ENCODE assay signal across 15 cellular contexts in genomic region chr1:213179784-213180183, GRCh38.
DNase-seq lines count a peak whose midpoint lies in the region; FAIRE-seq and TF ChIP-seq lines count a peak whose summit lies in the region.
"Had no signal": no experiment of that assay in that cellular context is flagged by ENCODE, and none has a peak within 500 bp of the region (broad histone marks: within the 10 kb centered on the region; RNA-seq: fewer than 3 reads in every experiment).

No MANE protein-coding gene starts in this region.

- no peak for TF ChIP-seq POLR2A in spleen (IDR thresholded peaks at IDR 0.05)

- H3K27ac ChIP-seq in small intestine (ENCODE audit: low read depth in 1 of 2, low read length in 1 of 2) (no peak overlapping the region), spleen (no peak overlapping the region)
- H3K27ac ChIP-seq: A549 had no signal

- H3K9me3 ChIP-seq in small intestine (ENCODE audit: control insufficient read depth, low read depth): no peaks in the 10 kb centered on the region
- peaks cover 0 to 13% (median 9%) of the 10 kb centered on the region in 8 donors for H3K9me3 ChIP-seq in spleen
- H3K9me3 ChIP-seq: A549, BE2C had no signal

- no peaks in the 10 kb centered on the region for H3K27me3 ChIP-seq in small intestine (ENCODE audit: control insufficient read depth in 2 of 2, insufficient read depth in 2 of 2, low read length in 2 of 2)
- H3K27me3 ChIP-seq in spleen (replicated peaks in 1 of 7): no peaks in the 10 kb centered on the region
- H3K27me3 ChIP-seq: BE2C had no signal

- peak; percentile 7 for FAIRE-seq in TTC549 (lab: Jason Lieb, UNC)
- no peak for FAIRE-seq in small intestine (lab: Jason Lieb, UNC)
- FAIRE-seq: A549, GM19239 had no signal

- H3K4me1 ChIP-seq in small intestine (ENCODE audit: control insufficient read depth in 2 of 2, insufficient read depth in 1 of 2, low read depth in 1 of 2, low read length in 1 of 2) (no peaks in the 10 kb centered on the region), spleen (no peaks in the 10 kb centered on the region)
- H3K4me1 ChIP-seq: BE2C had no signal

- H3K36me3 ChIP-seq in small intestine (ENCODE audit: control insufficient read depth in 2 of 2, insufficient read depth in 2 of 2, low read length in 2 of 2) (peaks cover 0 to 4% of the 10 kb centered on the region in 2 donors), spleen (peaks cover 0 to 56% (median 17%) of the 10 kb centered on the region in 6 donors)

- DNase-seq in HT-29 (ENCODE audit: low spot score): peak; percentile 6
- peak; percentile 3 for DNase-seq in LNCaP clone FGC (ENCODE audit: low read depth)
- peak; percentile 5 for DNase-seq in small intestine
- no peak for DNase-seq in NCI-H2029 treated with DMSO at 0.1 percent for 48 hours (lab: John Stamatoyannopoulos, UW)
- no peak for DNase-seq in spleen
- DNase-seq: BE2C; CD8-positive, alpha-beta T cell; COR-L47; DMS153; GF-D8; GOT3; H9 had no signal

- intact Hi-C loops in spleen (cut with DNase I; ENCODE audit: low total_unique reads): no loop called here

- TF ChIP-seq CTCF in LNCaP clone FGC (IDR thresholded peaks at IDR 0.05; ENCODE audit: control insufficient read depth, extremely low read depth, insufficient read depth): peak; percentile 28; the same call in 1 of the 2 replicates
- no peak for TF ChIP-seq CTCF in spleen (IDR thresholded peaks at IDR 0.05 in 8 of 11, conservative IDR thresholded peaks at IDR 0.05 in 3 of 11)

- H3K4me3 ChIP-seq in LNCaP clone FGC (ENCODE audit: low read depth, low read length) (no peak overlapping the region), small intestine (ENCODE audit: low read depth in 1 of 2, low read length in 2 of 2) (no peak overlapping the region), spleen (no peak overlapping the region)
- H3K4me3 ChIP-seq: A549 had no signal

- WGBS in small intestine, 3 donors: 76 to 88% (median 88%) methylated on average over 2 of the region's 2 CpGs
- WGBS in spleen, 5 donors: 90 to 97% (median 94%) methylated on average over 2 of the region's 2 CpGs

Comparison
In these comparisons a context has a peak if more than half of its experiments do, and no peak if none do; other contexts are left out.
1. DNase-seq: peak in HT-29 (single experiment), LNCaP clone FGC (single experiment) and small intestine (single experiment); none in NCI-H2029 treated with DMSO at 0.1 percent for 48 hours (single experiment) and spleen (single experiment).